31 cellular contexts compared by ENCODE assay signal in the genomic region with DNA sequence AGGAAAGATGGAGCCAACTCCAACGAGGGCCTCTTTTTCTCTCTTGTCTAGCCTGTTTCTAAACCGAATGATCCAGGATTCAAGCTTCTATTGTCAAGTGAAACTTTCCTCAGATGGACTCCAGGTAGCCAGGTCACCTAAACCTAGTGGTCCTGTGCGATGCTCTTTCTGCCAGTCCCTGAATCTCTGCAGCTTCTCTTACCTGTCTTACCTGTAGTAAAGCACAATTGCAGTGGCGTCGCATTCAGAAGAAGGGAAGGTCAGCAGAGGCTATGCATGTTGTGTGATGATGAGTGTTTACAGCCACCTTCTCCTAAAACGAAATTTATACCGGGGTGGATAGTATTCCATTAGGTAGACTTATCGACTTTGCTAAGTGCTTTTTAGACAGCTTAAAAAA.
"Had no signal": no experiment of that assay in that cellular context is flagged by ENCODE, and none has a peak within 500 bp of the region (broad histone marks: within the 10 kb centered on the region; RNA-seq: fewer than 3 reads in every experiment).

No MANE protein-coding gene starts in this region.

- H3K9me3 ChIP-seq: ascending aorta, MG63 had no signal

- H3K4me3 Mint-ChIP-seq: activated B cell treated with CpG ODN at 0.5 μM for 24 hours; activated CD4-positive, alpha-beta memory T cell treated with anti-CD3 and anti-CD28 coated beads for 36 hours; activated naive CD8-positive, alpha-beta T cell treated with anti-CD3 and anti-CD28 coated beads for 36 hours; activated T-cell treated with anti-CD3 and anti-CD28 coated beads, Interleukin-2, amount 50 U/mL, for 72 hours; activated T-helper 17 cell treated with anti-CD3 and anti-CD28 coated beads, Interleukin-2, amount 50 U/mL, for 72 hours had no signal

- DNase-seq: activated B cell treated with CpG ODN at 0.5 μM for 24 hours; activated CD4-positive, alpha-beta memory T cell treated with anti-CD3 and anti-CD28 coated beads for 36 hours; activated CD4-positive, alpha-beta T cell treated with anti-CD3 and anti-CD28 coated beads for 4 hours; activated CD4-positive, alpha-beta T cell treated with anti-CD3 and anti-CD28 coated beads, Interleukin-2, amount 50 U/mL, for 1 hour; activated CD4-positive, CD25-positive, alpha-beta regulatory T cell treated with anti-CD3 and anti-CD28 coated beads, Interleukin-2, amount 50 U/mL, for 72 hours; activated effector memory CD4-positive, alpha-beta T cell treated with anti-CD3 and anti-CD28 coated beads, Interleukin-2, amount 50 U/mL, for 16 hours; activated naive CD4-positive, alpha-beta T cell; activated naive CD4-positive, alpha-beta T cell treated with anti-CD3 and anti-CD28 coated beads, Interleukin-2, amount 50 U/mL, for 16 hours; activated naive CD8-positive, alpha-beta T cell treated with anti-CD3 and anti-CD28 coated beads for 36 hours; activated T-cell treated with anti-CD3 and anti-CD28 coated beads, Interleukin-2, amount 50 U/mL, for 1 hour; activated T-cell treated with anti-CD3 and anti-CD28 coated beads, Interleukin-2, amount 50 U/mL, for 72 hours; amniotic stem cell; Kasumi-1; KG1; MG63; NCI-H1092; NCI-H1436 treated with DMSO at 0.1 percent for 48 hours; NCI-H1694 treated with DMSO at 0.1 percent for 48 hours; NCI-H2029; NCI-H345; NCI-H524 treated with DMSO at 0.1 percent for 48 hours; SIG-M5; SW 1271; T-helper 1 cell; T-helper 2 cell; T-helper 9 cell had no signal

- H3K27me3 ChIP-seq: ascending aorta, cardiac muscle cell, MG63 had no signal

- H3K27me3 Mint-ChIP-seq: activated B cell treated with CpG ODN at 0.5 μM for 24 hours; activated CD4-positive, alpha-beta memory T cell treated with anti-CD3 and anti-CD28 coated beads for 36 hours; activated naive CD8-positive, alpha-beta T cell treated with anti-CD3 and anti-CD28 coated beads for 36 hours; activated T-helper 17 cell treated with anti-CD3 and anti-CD28 coated beads, Interleukin-2, amount 50 U/mL, for 72 hours had no signal

- H3K36me3 ChIP-seq: MG63 had no signal

- ATAC-seq: activated T-cell treated with anti-CD3 and anti-CD28 coated beads, Interleukin-2, amount 50 U/mL, for 72 hours; activated T-helper 17 cell treated with anti-CD3 and anti-CD28 coated beads, Interleukin-2, amount 50 U/mL, for 72 hours; Panc1 had no signal

- H3K27ac Mint-ChIP-seq: activated B cell treated with CpG ODN at 0.5 μM for 24 hours; activated CD4-positive, alpha-beta memory T cell treated with anti-CD3 and anti-CD28 coated beads for 36 hours; activated naive CD8-positive, alpha-beta T cell treated with anti-CD3 and anti-CD28 coated beads for 36 hours; activated T-cell treated with anti-CD3 and anti-CD28 coated beads, Interleukin-2, amount 50 U/mL, for 72 hours; activated T-helper 17 cell treated with anti-CD3 and anti-CD28 coated beads, Interleukin-2, amount 50 U/mL, for 72 hours had no signal

- H3K4me1 Mint-ChIP-seq: activated B cell treated with CpG ODN at 0.5 μM for 24 hours; activated naive CD8-positive, alpha-beta T cell treated with anti-CD3 and anti-CD28 coated beads for 36 hours; activated T-helper 17 cell treated with anti-CD3 and anti-CD28 coated beads, Interleukin-2, amount 50 U/mL, for 72 hours had no signal

- H3K4me1 ChIP-seq: ascending aorta had no signal

- H3K4me3 ChIP-seq: ascending aorta, cardiac muscle cell, MG63 had no signal

- H3K9me3 Mint-ChIP-seq: activated B cell treated with CpG ODN at 0.5 μM for 24 hours; activated CD4-positive, alpha-beta memory T cell treated with anti-CD3 and anti-CD28 coated beads for 36 hours; activated naive CD8-positive, alpha-beta T cell treated with anti-CD3 and anti-CD28 coated beads for 36 hours; activated T-cell treated with anti-CD3 and anti-CD28 coated beads, Interleukin-2, amount 50 U/mL, for 72 hours; activated T-helper 17 cell treated with anti-CD3 and anti-CD28 coated beads, Interleukin-2, amount 50 U/mL, for 72 hours had no signal

- H3K27ac ChIP-seq: ascending aorta, cardiac muscle cell, VCaP had no signal
